In the genomic region with DNA sequence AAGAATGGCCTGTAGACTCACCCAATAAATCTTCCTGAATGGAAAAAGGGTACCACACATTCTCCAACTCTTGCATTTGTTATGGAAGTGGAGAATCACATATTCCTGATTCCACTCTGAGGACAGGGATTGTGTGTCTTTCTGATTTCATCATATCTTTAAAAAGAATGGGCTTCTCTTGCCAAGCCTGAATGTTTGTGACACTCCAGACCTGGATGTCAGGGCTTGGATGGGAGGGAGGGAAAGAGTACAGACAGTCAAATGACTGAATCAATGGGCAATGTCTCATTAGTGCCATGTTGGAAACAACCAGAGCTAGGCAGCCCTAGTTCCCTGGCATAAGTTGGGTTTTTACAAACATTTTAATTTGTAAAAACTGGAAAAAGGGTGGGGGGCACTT, we compare ENCODE assay signal across 8 cellular contexts.
"Had no signal": no experiment of that assay in that cellular context is flagged by ENCODE, and none has a peak within 500 bp of the region (broad histone marks: within the 10 kb centered on the region; RNA-seq: fewer than 3 reads in every experiment).

No MANE protein-coding gene starts in this region.

- ATAC-seq: activated CD8-positive, alpha-beta memory T cell treated with anti-CD3 and anti-CD28 coated beads, Interleukin-2, amount 10 ng/mL, durations not matched to agents 7 days and 5 days had no signal

- DNase-seq: activated CD4-positive, alpha-beta T cell treated with anti-CD3 and anti-CD28 coated beads, Interleukin-2, amount 50 U/mL, for 4 hours; activated CD4-positive, CD25-positive, alpha-beta regulatory T cell treated with anti-CD3 and anti-CD28 coated beads, Interleukin-2, amount 50 U/mL, for 72 hours; activated CD8-positive, alpha-beta memory T cell treated with anti-CD3 and anti-CD28 coated beads, Interleukin-2, amount 10 ng/mL, durations not matched to agents 7 days and 5 days; activated effector memory CD4-positive, alpha-beta T cell treated with anti-CD3 and anti-CD28 coated beads, Interleukin-2, amount 50 U/mL, for 16 hours; activated T-cell treated with anti-CD3 and anti-CD28 coated beads, Interleukin-2, amount 50 U/mL, for 24 hours; ovary; small intestine; thyroid gland had no signal
